15 cellular contexts compared by ENCODE assay signal in genomic region chr14:36915089-36915488, GRCh38.
"Had no signal": no experiment of that assay in that cellular context is flagged by ENCODE, and none has a peak within 500 bp of the region (broad histone marks: within the 10 kb centered on the region; RNA-seq: fewer than 3 reads in every experiment).

No MANE protein-coding gene starts in this region.

- H3K4me3 ChIP-seq: gastrocnemius medialis, heart left ventricle, left ventricle myocardium inferior, mucosa of descending colon, neural progenitor cell, upper lobe of right lung had no signal

- H3K27ac ChIP-seq: gastrocnemius medialis, heart left ventricle, left ventricle myocardium inferior, neural progenitor cell, upper lobe of right lung had no signal

- H3K4me1 ChIP-seq: gastrocnemius medialis, heart left ventricle, left ventricle myocardium inferior, neural progenitor cell, upper lobe of right lung had no signal

- H3K9me3 ChIP-seq: gastrocnemius medialis, heart left ventricle, left ventricle myocardium inferior, mucosa of descending colon, upper lobe of right lung had no signal

- H3K27me3 ChIP-seq: gastrocnemius medialis, heart left ventricle, neural progenitor cell, upper lobe of right lung had no signal

- DNase-seq: activated CD4-positive, alpha-beta T cell treated with anti-CD3 and anti-CD28 coated beads, Interleukin-2, amount 50 U/mL, for 1 hour; activated CD8-positive, alpha-beta memory T cell treated with anti-CD3 and anti-CD28 coated beads, Interleukin-2, amount 50 U/mL, for 4 hours; activated effector memory CD4-positive, alpha-beta T cell treated with anti-CD3 and anti-CD28 coated beads, Interleukin-2, amount 50 U/mL, for 16 hours; activated naive CD4-positive, alpha-beta T cell treated with anti-CD3 and anti-CD28 coated beads, Interleukin-2, amount 50 U/mL, for 16 hours; activated T-cell treated with anti-CD3 and anti-CD28 coated beads, Interleukin-2, amount 50 U/mL, for 4 hours; cerebellar nuclear complex; cortex of kidney; gastrocnemius medialis; heart left ventricle; left ventricle myocardium inferior; mucosa of descending colon; naive B cell; stimulated activated naive B cell treated with anti-CD40 and anti-IgM and Interleukin-4, amounts not matched to agents 10 μg/mL and 1 μg/mL and 100 μg/mL, for 72 hours; upper lobe of right lung had no signal

- H3K36me3 ChIP-seq: gastrocnemius medialis, heart left ventricle, left ventricle myocardium inferior, neural progenitor cell, upper lobe of right lung had no signal
